8 cellular contexts compared by ENCODE assay signal in genomic region chr7:27641576-27642230, GRCh38. TPM values are rescaled to one million over a fixed set of nuclear protein-coding genes. Genes with fewer than 3 reads are reported as not detected.
A peak's percentile ranks its signal among the peaks of the same experiment; 100 is the strongest.
DNase-seq lines count a peak whose midpoint lies in the region; ATAC-seq and TF ChIP-seq lines count a peak whose summit lies in the region.

No MANE protein-coding gene starts in this region.

- H3K9me3 Mint-ChIP-seq in effector memory CD8-positive, alpha-beta T cell = no peaks in the 10 kb centered on the region
- no peaks in the 10 kb centered on the region for H3K9me3 Mint-ChIP-seq in endothelial cell (ENCODE audit: unreplicated experiment)

- H3K4me1 ChIP-seq in psoas muscle (peaks cover 9% of the 10 kb centered on the region), A673 (ENCODE audit: insufficient read depth, low read length, poor library complexity, severe bottlenecking) (peaks cover 4% of the 10 kb centered on the region), hepatocyte (ENCODE audit: insufficient read depth) (no peaks in the 10 kb centered on the region)

- H3K79me2 ChIP-seq in hepatocyte = peaks cover 31% of the 10 kb centered on the region

- H3K27ac Mint-ChIP-seq in effector memory CD8-positive, alpha-beta T cell = peak overlapping the region; percentile 11 to 72
- no peak overlapping the region for H3K27ac Mint-ChIP-seq in endothelial cell (ENCODE audit: unreplicated experiment)

- peaks cover 5% of the 10 kb centered on the region for H3K36me3 Mint-ChIP-seq in effector memory CD8-positive, alpha-beta T cell (ENCODE audit: insufficient read depth)
- H3K36me3 Mint-ChIP-seq in endothelial cell (ENCODE audit: low read depth, unreplicated experiment) = peaks cover 4% of the 10 kb centered on the region

- H3K9me3 ChIP-seq in psoas muscle = no peaks in the 10 kb centered on the region
- no peaks in the 10 kb centered on the region for H3K9me3 ChIP-seq in A673 (ENCODE audit: low read depth, low read length, poor library complexity, severe bottlenecking)
- no peaks in the 10 kb centered on the region for H3K9me3 ChIP-seq in hepatocyte (ENCODE audit: low read depth)

- H3K4me3 ChIP-seq in psoas muscle = no peak overlapping the region
- H3K4me3 ChIP-seq in A673 (ENCODE audit: low read depth, low read length, poor library complexity, severe bottlenecking) = no peak overlapping the region
- H3K4me3 ChIP-seq in hepatocyte = no peak overlapping the region

- no peak overlapping the region for H2AFZ ChIP-seq in hepatocyte

- H3K4me2 ChIP-seq in hepatocyte = no peak overlapping the region

- no peaks in the 10 kb centered on the region for H3K27me3 Mint-ChIP-seq in effector memory CD8-positive, alpha-beta T cell
- H3K27me3 Mint-ChIP-seq in endothelial cell (ENCODE audit: unreplicated experiment) = no peaks in the 10 kb centered on the region

- POLR2A ChIA-PET in A673 (lab: Charles Lee; ENCODE audit: low non-redundant PET) = no interaction called here

- peaks cover 10 to 24% of the 10 kb centered on the region in 2 donors for H3K4me1 Mint-ChIP-seq in effector memory CD8-positive, alpha-beta T cell (ENCODE audit: low read depth in 2 of 2)
- H3K4me1 Mint-ChIP-seq in endothelial cell (ENCODE audit: unreplicated experiment) = no peaks in the 10 kb centered on the region

- CTCF ChIA-PET in A673 (lab: Charles Lee) = no interaction called here

- H3K4me3 Mint-ChIP-seq in effector memory CD8-positive, alpha-beta T cell = peak overlapping the region in 1 of 2 donors; percentile 45
- no peak overlapping the region for H3K4me3 Mint-ChIP-seq in endothelial cell (ENCODE audit: unreplicated experiment)

- H3K27ac ChIP-seq in psoas muscle (peak overlapping the region; percentile 37), A673 (ENCODE audit: low read depth, low read length, poor library complexity, severe bottlenecking) (no peak overlapping the region), hepatocyte (no peak overlapping the region)

- intact Hi-C loops in psoas muscle (cut with DNase I) (no loop called here), A673 (cut with micrococcal nuclease; ENCODE audit: unreplicated experiment) (no loop called here)

- H3K36me3 ChIP-seq in psoas muscle (ENCODE audit: insufficient read depth in 1 of 2, low read depth in 1 of 2) (no peaks in the 10 kb centered on the region), A673 (ENCODE audit: insufficient read depth, low read length, poor library complexity, severe bottlenecking) (no peaks in the 10 kb centered on the region), hepatocyte (replicated peaks; ENCODE audit: insufficient read depth, low read depth) (no peaks in the 10 kb centered on the region)

- no peaks in the 10 kb centered on the region for H4K20me1 ChIP-seq in hepatocyte (ENCODE audit: insufficient read depth, poor library complexity, severe bottlenecking)

- no peak for DNase-seq in effector memory CD8-positive, alpha-beta T cell
- DNase-seq in psoas muscle (no peak), A673 (ENCODE audit: low spot score) (no peak), hepatocyte (ENCODE audit: low spot score) (no peak), NCI-H446 (lab: John Stamatoyannopoulos, UW) (no peak), endothelial cell (ENCODE audit: low spot score) (no peak)

- peak; percentile 76 for ATAC-seq in GM19043 (IDR thresholded peaks at IDR 0.05; ENCODE audit: low read depth, unreplicated experiment)
- peak; percentile 96 for ATAC-seq in HG03354 (IDR thresholded peaks at IDR 0.05; ENCODE audit: poor library complexity, severe bottlenecking, unreplicated experiment)
- ATAC-seq in effector memory CD8-positive, alpha-beta T cell (replicated peaks) = peak; percentile 51
- no peak for ATAC-seq in psoas muscle

- WGBS in psoas muscle, 3 donors = 52 to 68% (median 56%) methylated on average over 4 of the region's 4 CpGs
- WGBS in hepatocyte (ENCODE audit: low lambda C conversion rate, missing lambda C conversion rate) = 80% methylated on average over 4 of the region's 4 CpGs

- no peaks in the 10 kb centered on the region for H3K9me2 ChIP-seq in hepatocyte (replicated peaks; ENCODE audit: insufficient read depth)

- no peak for TF ChIP-seq CTCF in psoas muscle (IDR thresholded peaks at IDR 0.05)
- no peak for TF ChIP-seq CTCF in A673 (conservative IDR thresholded peaks at IDR 0.05; ENCODE audit: low read depth, low read length)
- TF ChIP-seq CTCF in hepatocyte (IDR thresholded peaks at IDR 0.05; ENCODE audit: poor library complexity) = no peak
- TF ChIP-seq CTCF in endothelial cell (IDR thresholded peaks at IDR 0.05; ENCODE audit: unreplicated experiment) = no peak

- no TSS peak for BruUV-seq in A673 (replicated peaks; lab: Mats Ljungman, UMichigan)

- H3K27me3 ChIP-seq in psoas muscle (ENCODE audit: insufficient read depth in 3 of 3, low read length in 2 of 3) (no peaks in the 10 kb centered on the region), A673 (replicated peaks; ENCODE audit: insufficient read depth, low read depth, low read length, poor library complexity) (no peaks in the 10 kb centered on the region), hepatocyte (no peaks in the 10 kb centered on the region)

RNA-seq across cellular contexts. Expression of gene HIBADH, which starts 21.0 kb away (rescaled TPM):
- total RNA-seq in psoas muscle = 10 to 100 TPM; 43.3 to 67.7 (median 51.9) TPM
- polyA plus RNA-seq in psoas muscle = 10 to 100 TPM; 25.2 to 59.7 (median 41.5) TPM
- 10.2 and 17.1 TPM in 2 replicates for total RNA-seq in A673 (2021)
- 64.9 and 65.5 TPM in 2 replicates for total RNA-seq in hepatocyte
- polyA plus RNA-seq in hepatocyte = 52.1 and 56.1 TPM in 2 replicates
- 15.4 TPM for total RNA-seq in endothelial cell (ENCODE audit: unreplicated experiment)

Comparison
In these comparisons a context has a peak if more than half of its experiments do, and no peak if none do; other contexts are left out.
1. ATAC-seq: peak in GM19043 (single experiment), HG03354 (single experiment) and effector memory CD8-positive, alpha-beta T cell (single experiment); none in psoas muscle (0 of 4).